ENCODE assay signal across 23 cellular contexts in the genomic region with DNA sequence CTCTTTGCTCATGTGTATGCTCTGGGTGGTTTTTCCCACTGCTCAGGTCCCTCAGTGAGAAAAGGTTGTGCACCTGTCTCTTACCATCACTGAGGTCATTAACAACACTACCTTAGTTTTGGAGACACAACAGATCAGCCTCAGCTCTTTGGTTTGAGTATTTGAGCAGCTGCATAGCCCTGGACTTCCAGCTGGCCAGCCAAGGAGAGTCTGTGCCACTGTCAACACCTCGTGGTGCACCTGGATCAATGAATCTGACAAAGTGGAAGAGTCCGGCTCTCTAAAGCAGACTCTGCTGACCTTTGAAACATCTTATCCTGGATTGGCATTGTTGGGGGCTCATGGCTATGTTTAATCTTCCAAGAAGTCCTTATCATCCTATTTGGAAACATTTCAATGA. TPM values are rescaled to one million over a fixed set of nuclear protein-coding genes. Genes with fewer than 3 reads are reported as not detected.
DNase-seq lines count a peak whose midpoint lies in the region; ATAC-seq and TF ChIP-seq lines count a peak whose summit lies in the region.
"Had no signal": no experiment of that assay in that cellular context is flagged by ENCODE, and none has a peak within 500 bp of the region (broad histone marks: within the 10 kb centered on the region; RNA-seq: fewer than 3 reads in every experiment).

No MANE protein-coding gene starts in this region.

- no peak overlapping the region for H3K4me3 ChIP-seq in heart right ventricle
- H3K4me3 ChIP-seq: HAP-1, SK-N-MC had no signal

- peaks cover 0 to 18% (median 0%) of the 10 kb centered on the region in 11 donors for H3K9me3 ChIP-seq in heart right ventricle
- H3K9me3 ChIP-seq: Caco-2 had no signal

- no peaks in the 10 kb centered on the region for H3K36me3 ChIP-seq in heart right ventricle
- H3K36me3 ChIP-seq: HAP-1 had no signal

- TF ChIP-seq CTCF in heart right ventricle (IDR thresholded peaks at IDR 0.05), result no peak

- H3K4me1 ChIP-seq in heart right ventricle, result no peaks in the 10 kb centered on the region
- H3K4me1 ChIP-seq: Caco-2, HAP-1 had no signal

- DNase-seq in DMS53 treated with DMSO at 0.1 percent for 48 hours (lab: John Stamatoyannopoulos, UW; ENCODE audit: unreplicated experiment) (peak; percentile 87), NCI-H146 treated with DMSO at 0.1 percent for 48 hours (lab: John Stamatoyannopoulos, UW; ENCODE audit: unreplicated experiment) (peak; percentile 93), SHP77 (lab: John Stamatoyannopoulos, UW) (peak; percentile 86 to 89), heart right ventricle (no peak), ureter (ENCODE audit: low spot score) (no peak)
- DNase-seq: C1 segment of cervical spinal cord; Caco-2; CD4-positive, alpha-beta memory T cell; GOT3; NCI-H1105; NCI-H1436 treated with DMSO at 0.1 percent for 48 hours; NCI-H2029; NCI-H226; NCI-H524; SIG-M5 had no signal

- H3K27ac ChIP-seq in heart right ventricle, result no peak overlapping the region
- H3K27ac ChIP-seq: RWPE1, SK-N-MC had no signal

- intact Hi-C loops in heart right ventricle (cut with DNase I), result loop anchor here in 1 of 10 donors (5.0 kb wide), 1 partner anchor 483 kb away; no protein-coding TSS in a partner anchor

- 74 to 79% methylated on average over 2 of the region's 2 CpGs for WGBS in heart right ventricle, 2 donors

- ATAC-seq in GM18861 (IDR thresholded peaks at IDR 0.05; ENCODE audit: unreplicated experiment) (no peak), heart right ventricle (no peak), GM18868 (IDR thresholded peaks at IDR 0.05; ENCODE audit: unreplicated experiment) (no peak)
- ATAC-seq: Panc1 had no signal

- H3K27me3 ChIP-seq in heart right ventricle, result peaks cover 0 to 28% (median 11%) of the 10 kb centered on the region in 7 donors

RNA-seq across cellular contexts. Expression of a gene that starts 30.0 kb away (rescaled TPM):
- total RNA-seq in heart right ventricle (10 to 100 TPM in 1 of 10 donors, 1 to 10 TPM in 8, under 1 TPM in 1; 0.81 to 10.9 (median 2.5) TPM), ureter (22.0 TPM)
- polyA plus RNA-seq in heart right ventricle, result 10 to 100 TPM in 1 of 2 donors, 1 to 10 TPM in 1; 1.3 to 10.3 TPM

RNA-seq across cellular contexts. Expression of a gene that starts 50.8 kb away (rescaled TPM):
- total RNA-seq in heart right ventricle (under 1 TPM in 3 of 10 donors, not detected in 7; 0.13 to 0.88 (median 0.57) TPM), ureter (not detected)
- polyA plus RNA-seq in heart right ventricle, result under 1 TPM in 1 of 2 donors, not detected in 1; 0.03 TPM
- total RNA-seq: Caco-2, HT-29, OCI-LY7 had no signal
- polyA plus RNA-seq: CD4-positive, alpha-beta memory T cell had no signal

Comparison
In these comparisons a context has a peak if more than half of its experiments do, and no peak if none do; other contexts are left out.
1. DNase-seq: peak in DMS53 treated with DMSO at 0.1 percent for 48 hours (single experiment), NCI-H146 treated with DMSO at 0.1 percent for 48 hours (single experiment) and SHP77 (2 of 2); none in heart right ventricle (0 of 2) and ureter (single experiment).